ENCODE assay signal across 20 cellular contexts in genomic region chr2:225290723-225291400, GRCh38.
"Had no signal": no experiment of that assay in that cellular context is flagged by ENCODE, and none has a peak within 500 bp of the region (broad histone marks: within the 10 kb centered on the region; RNA-seq: fewer than 3 reads in every experiment).

No MANE protein-coding gene starts in this region.

- DNase-seq: KBM-7, MG63, NCI-H1092, NCI-H1105 treated with DMSO at 0.1 percent for 48 hours, NCI-H1417 treated with DMSO at 0.1 percent for 48 hours, NCI-H146, NCI-H1694 treated with DMSO at 0.1 percent for 48 hours, NCI-H1930, NCI-H2081, NCI-H2107, NCI-H2227 treated with DMSO at 0.1 percent for 48 hours, NCI-H524, NCI-H69, NCI-H774, Right ventricle myocardium superior, RPMI8226, SIG-M5 had no signal

- H3K27me3 ChIP-seq: MG63, SJSA1 had no signal

- H3K27ac ChIP-seq: HL-60, SJSA1, SK-N-MC had no signal

- H3K4me3 ChIP-seq: MG63, SJSA1, SK-N-MC had no signal
